ENCODE assay signal across 20 cellular contexts in genomic region chr19:45495178-45495577, GRCh38. TPM values are rescaled to one million over a fixed set of nuclear protein-coding genes. Genes with fewer than 3 reads are reported as not detected.
DNase-seq lines count a peak whose midpoint lies in the region; ATAC-seq, FAIRE-seq and TF ChIP-seq lines count a peak whose summit lies in the region.
"Had no signal": no experiment of that assay in that cellular context is flagged by ENCODE, and none has a peak within 500 bp of the region (broad histone marks: within the 10 kb centered on the region; RNA-seq: fewer than 3 reads in every experiment).

No MANE protein-coding gene starts in this region.

- H3K9me3 ChIP-seq in HepG2 (ENCODE audit: low read length) (no peaks in the 10 kb centered on the region), right lobe of liver (no peaks in the 10 kb centered on the region), body of pancreas (no peaks in the 10 kb centered on the region)
- H3K9me3 ChIP-seq: BLaER1, upper lobe of left lung had no signal

- in situ Hi-C loops in HepG2 (cut with HindIII; ENCODE audit: extremely low pct_ligation_motif_present, low pct_unique_long_range_greater_than_20kb), result no loop called here

- WGBS in HepG2 (ENCODE audit: low lambda C conversion rate), result 64% methylated on average over 5 of the region's 5 CpGs
- WGBS in right lobe of liver (ENCODE audit: insufficient coverage, low coverage, low lambda C conversion rate, missing lambda C conversion rate), result 57% methylated on average over 5 of the region's 5 CpGs
- 67 to 68% methylated on average over 5 of the region's 5 CpGs for WGBS in body of pancreas, 2 donors

- no peaks in the 10 kb centered on the region for H3K79me2 ChIP-seq in HepG2 (ENCODE audit: insufficient read depth, low read length)

- no peaks in the 10 kb centered on the region; a peak in 1 of 5 replicates for H3K27me3 ChIP-seq in HepG2 (ENCODE audit: control insufficient read depth in 1 of 2, insufficient read depth in 2 of 2, low read length in 2 of 2)
- no peaks in the 10 kb centered on the region for H3K27me3 ChIP-seq in right lobe of liver
- H3K27me3 ChIP-seq in body of pancreas, result no peaks in the 10 kb centered on the region
- H3K27me3 ChIP-seq: brain microvascular endothelial cell had no signal

- H3K4me2 ChIP-seq in HepG2 (ENCODE audit: low read depth, low read length), result no peak overlapping the region

- CTCF ChIA-PET in HepG2 (lab: Yijun Ruan, JAX; ENCODE audit: low intra/inter-chr PET ratio, low total read pairs), result no interaction called here
- CTCF ChIA-PET in WTC11 (lab: Charles Lee), result interaction anchor here (0.5 to 9.1 kb wide), 5 partner anchors 10 to 147 kb away, joined by 3 to 145 read pairs (median 20); no protein-coding TSS in a partner anchor

- BruUV-seq in HepG2 (replicated peaks; lab: Mats Ljungman, UMichigan), result no TSS peak

- H2AFZ ChIP-seq in HepG2 (ENCODE audit: low read length), result no peak overlapping the region

- H3K9me3 Mint-ChIP-seq in WTC11 (no peaks in the 10 kb centered on the region), memory B cell (no peaks in the 10 kb centered on the region)
- H3K9me3 Mint-ChIP-seq in stimulated activated naive B cell treated with anti-CD40 and anti-IgM and Interleukin-4, amounts not matched to agents 10 μg/mL and 1 μg/mL and 100 μg/mL, for 72 hours, result peaks cover 0 to 4% of the 10 kb centered on the region in 2 donors

- H3K27ac Mint-ChIP-seq in WTC11, result no peak overlapping the region
- no peak overlapping the region for H3K27ac Mint-ChIP-seq in memory B cell
- no peak overlapping the region for H3K27ac Mint-ChIP-seq in stimulated activated naive B cell treated with anti-CD40 and anti-IgM and Interleukin-4, amounts not matched to agents 10 μg/mL and 1 μg/mL and 100 μg/mL, for 72 hours

- H3K4me1 ChIP-seq in HepG2 (ENCODE audit: insufficient read depth, low read length), result peaks cover 51% of the 10 kb centered on the region
- peaks cover 0 to 24% (median 0%) of the 10 kb centered on the region in 4 donors for H3K4me1 ChIP-seq in right lobe of liver
- H3K4me1 ChIP-seq in body of pancreas, result peaks cover 36% of the 10 kb centered on the region

- H3K4me3 Mint-ChIP-seq in WTC11, result peak overlapping the region; percentile 63; the same call in 1 of the 2 replicates
- H3K4me3 Mint-ChIP-seq in memory B cell, result peak overlapping the region; percentile 92
- peak overlapping the region; percentile 28 to 53 for H3K4me3 Mint-ChIP-seq in stimulated activated naive B cell treated with anti-CD40 and anti-IgM and Interleukin-4, amounts not matched to agents 10 μg/mL and 1 μg/mL and 100 μg/mL, for 72 hours

- DNase-seq in HepG2 (ENCODE audit: low spot score) (no peak), right lobe of liver (no peak), WTC11 (ENCODE audit: low spot score) (no peak), memory B cell (ENCODE audit: low spot score in 2 of 2) (no peak), NCI-H524 (lab: John Stamatoyannopoulos, UW) (no peak), body of pancreas (no peak)
- DNase-seq in stimulated activated naive B cell treated with anti-CD40 and anti-IgM and Interleukin-4, amounts not matched to agents 10 μg/mL and 1 μg/mL and 100 μg/mL, for 72 hours, result no peak
- DNase-seq: activated gamma-delta T cell; brain microvascular endothelial cell; dermis blood vessel endothelial cell; KBM-7; NCI-H2029 treated with DMSO at 0.1 percent for 48 hours; OCI-M1; SHP77 treated with DMSO at 0.1 percent for 48 hours; stimulated activated naive CD4-positive, alpha-beta T cell; T1000 had no signal

- TF ChIP-seq RAD21 in HepG2 (CRISPR knock-in tag; IDR thresholded peaks at IDR 0.05), result no peak

- H3K9ac ChIP-seq in HepG2 (ENCODE audit: insufficient read depth, low read depth, low read length), result no peak overlapping the region
- H3K9ac ChIP-seq: BLaER1 had no signal

- H3K27ac ChIP-seq in HepG2 (ENCODE audit: extremely low read length, insufficient read depth, low read length), result no peak overlapping the region
- no peak overlapping the region for H3K27ac ChIP-seq in right lobe of liver
- H3K27ac ChIP-seq in body of pancreas, result no peak overlapping the region
- H3K27ac ChIP-seq: BLaER1, brain microvascular endothelial cell, upper lobe of left lung had no signal

- H3K36me3 ChIP-seq in HepG2 (replicated peaks in 1 of 2; ENCODE audit: control insufficient read depth in 1 of 2, insufficient read depth in 2 of 2, low read length in 2 of 2), result no peaks in the 10 kb centered on the region
- no peaks in the 10 kb centered on the region for H3K36me3 ChIP-seq in right lobe of liver
- no peaks in the 10 kb centered on the region for H3K36me3 ChIP-seq in body of pancreas (replicated peaks in 1 of 2; ENCODE audit: insufficient read depth in 1 of 2, low read depth in 2 of 2)
- H3K36me3 ChIP-seq: BLaER1, brain microvascular endothelial cell, upper lobe of left lung had no signal

- no peak for TF ChIP-seq POLR2A in HepG2 (IDR thresholded peaks at IDR 0.05; ENCODE audit: insufficient read depth in 1 of 2, low read depth in 2 of 2, low read length in 2 of 2)
- TF ChIP-seq POLR2A in right lobe of liver (IDR thresholded peaks at IDR 0.05), result no peak
- TF ChIP-seq POLR2A in body of pancreas (IDR thresholded peaks at IDR 0.05), result no peak

- ATAC-seq in HepG2, result no peak
- ATAC-seq in right lobe of liver, result no peak
- ATAC-seq in WTC11, result no peak
- no peak for ATAC-seq in memory B cell (ENCODE audit: low read depth)
- ATAC-seq in stimulated activated naive B cell treated with anti-CD40 and anti-IgM and Interleukin-4, amounts not matched to agents 10 μg/mL and 1 μg/mL and 100 μg/mL, for 72 hours (replicated peaks), result no peak
- ATAC-seq in GM21447 (IDR thresholded peaks at IDR 0.05; ENCODE audit: unreplicated experiment), result no peak
- no peak for ATAC-seq in body of pancreas

- H3K4me3 ChIP-seq in HepG2 (replicated peaks in 1 of 3; ENCODE audit: insufficient read depth in 1 of 3, low read depth in 2 of 3, low read length in 3 of 3), result no peak overlapping the region
- no peak overlapping the region for H3K4me3 ChIP-seq in right lobe of liver
- no peak overlapping the region for H3K4me3 ChIP-seq in body of pancreas
- H3K4me3 ChIP-seq: BLaER1, upper lobe of left lung had no signal

- POLR2A ChIA-PET in HepG2 (lab: Yijun Ruan, JAX) (interaction anchor here (1.6 kb wide), 1 partner anchor 71 kb away, joined by 4 read pairs; no protein-coding TSS in a partner anchor), WTC11 (lab: Charles Lee) (no interaction called here)

- peaks cover 3% of the 10 kb centered on the region; the same call in 1 of the 2 replicates for H3K36me3 Mint-ChIP-seq in WTC11
- no peaks in the 10 kb centered on the region for H3K36me3 Mint-ChIP-seq in memory B cell
- H3K36me3 Mint-ChIP-seq in stimulated activated naive B cell treated with anti-CD40 and anti-IgM and Interleukin-4, amounts not matched to agents 10 μg/mL and 1 μg/mL and 100 μg/mL, for 72 hours, result peaks cover 4% of the 10 kb centered on the region in 2 donors

- TF ChIP-seq CTCF in HepG2 (CRISPR knock-in tag; IDR thresholded peaks at IDR 0.05), result no peak
- no peak for TF ChIP-seq CTCF in right lobe of liver (IDR thresholded peaks at IDR 0.05)
- TF ChIP-seq CTCF in WTC11 (IDR thresholded peaks at IDR 0.05), result no peak
- TF ChIP-seq CTCF in body of pancreas (IDR thresholded peaks at IDR 0.05), result no peak

- intact Hi-C loops in HepG2 (cut with micrococcal nuclease; ENCODE audit: unreplicated experiment) (loop anchor here (5.0 kb wide), 1 partner anchor 147 kb away; no protein-coding TSS in a partner anchor), right lobe of liver (cut with DNase I) (no loop called here), body of pancreas (cut with DNase I) (no loop called here)

- peaks cover 36% of the 10 kb centered on the region for H3K27me3 Mint-ChIP-seq in WTC11 (ENCODE audit: low read depth)
- H3K27me3 Mint-ChIP-seq in memory B cell, result peaks cover 6% of the 10 kb centered on the region
- peaks cover 36 to 42% of the 10 kb centered on the region in 2 donors for H3K27me3 Mint-ChIP-seq in stimulated activated naive B cell treated with anti-CD40 and anti-IgM and Interleukin-4, amounts not matched to agents 10 μg/mL and 1 μg/mL and 100 μg/mL, for 72 hours

- no peak for FAIRE-seq in HepG2 (lab: Jason Lieb, UNC)
- FAIRE-seq: H1 had no signal

- no peak for TF ChIP-seq EP300 in HepG2 (IDR thresholded peaks at IDR 0.05; ENCODE audit: low read depth in 2 of 2, low read length in 2 of 2)
- no peak for TF ChIP-seq EP300 in HepG2 (CRISPR knock-in tag; IDR thresholded peaks at IDR 0.05; ENCODE audit: borderline replicate concordance)

- no peaks in the 10 kb centered on the region for H4K20me1 ChIP-seq in HepG2 (ENCODE audit: insufficient read depth, low read length)

- H3K4me1 Mint-ChIP-seq in WTC11, result peaks cover 35% of the 10 kb centered on the region
- peaks cover 31% of the 10 kb centered on the region for H3K4me1 Mint-ChIP-seq in memory B cell
- H3K4me1 Mint-ChIP-seq in stimulated activated naive B cell treated with anti-CD40 and anti-IgM and Interleukin-4, amounts not matched to agents 10 μg/mL and 1 μg/mL and 100 μg/mL, for 72 hours, result peaks cover 29 to 57% of the 10 kb centered on the region in 2 donors

RNA-seq across cellular contexts. Expression of gene RTN2, which starts 1.7 kb away (rescaled TPM):
- total RNA-seq in HepG2 (2016; rRNA removed; fragmentation: Illumina TruSeq; extraction: Trizol) (2.1 and 2.9 TPM in 2 replicates), right lobe of liver (1 to 10 TPM; 1.5 to 7.2 (median 2.9) TPM), WTC11 (2021) (25.1 to 27.8 TPM (median 27.4 TPM) in 3 replicates), body of pancreas (1 to 10 TPM; 2.9 to 5.6 TPM)
- 5.1 and 6.2 TPM in 2 replicates for total RNA-seq in HepG2 (2016; cell fraction: cytosol; rRNA removed; fragmentation: Illumina TruSeq; extraction: Trizol; ENCODE audit: low read depth)
- 2.0 and 3.5 TPM in 2 replicates for total RNA-seq in HepG2 (2016; cell fraction: insoluble cytoplasmic fraction; rRNA removed; fragmentation: Illumina TruSeq; extraction: Trizol)
- 6.2 and 8.3 TPM in 2 replicates for total RNA-seq in HepG2 (2016; cell fraction: membrane; rRNA removed; fragmentation: Illumina TruSeq; extraction: Trizol)
- total RNA-seq in HepG2 (2016; cell fraction: nucleus; rRNA removed; fragmentation: Illumina TruSeq; extraction: Trizol), result 2.3 and 2.8 TPM in 2 replicates
- polyA plus RNA-seq in HepG2 (2011; rRNA removed), result 17.1 and 18.0 TPM in 2 replicates
- polyA plus RNA-seq in HepG2 (2011; cell fraction: cytosol; rRNA removed), result 13.2 and 17.0 TPM in 2 replicates
- 12.6 and 14.7 TPM in 2 replicates for polyA plus RNA-seq in HepG2 (2011; cell fraction: nucleus; rRNA removed)
- 11.2 and 15.2 TPM in 2 replicates for polyA plus RNA-seq in HepG2 (2012)
- 8.6 and 9.5 TPM in 2 replicates for polyA plus RNA-seq in HepG2 (2016; cell fraction: cytosol; fragmentation: Illumina TruSeq; extraction: Trizol; ENCODE audit: low read depth)
- polyA plus RNA-seq in HepG2 (2016; cell fraction: insoluble cytoplasmic fraction; fragmentation: Illumina TruSeq; extraction: Trizol; ENCODE audit: low read depth), result 3.9 and 4.7 TPM in 2 replicates
- 9.5 and 9.7 TPM in 2 replicates for polyA plus RNA-seq in HepG2 (2016; cell fraction: membrane; fragmentation: Illumina TruSeq; extraction: Trizol; ENCODE audit: low read depth)
- 11.0 and 11.5 TPM in 2 replicates for polyA plus RNA-seq in HepG2 (2016; cell fraction: nucleus; fragmentation: Illumina TruSeq; extraction: Trizol; ENCODE audit: insufficient read depth, low read depth)
- polyA minus RNA-seq in HepG2 (2011; rRNA and poly(A)+ RNA removed; ENCODE audit: low replicate concordance), result 6.0 and 30.0 TPM in 2 replicates
- 7.6 and 8.3 TPM in 2 replicates for polyA minus RNA-seq in HepG2 (2011; cell fraction: cytosol; rRNA and poly(A)+ RNA removed)
- 7.1 and 7.6 TPM in 2 replicates for polyA minus RNA-seq in HepG2 (2011; cell fraction: nucleus; rRNA and poly(A)+ RNA removed)

RNA-seq across cellular contexts. Expression of gene PPM1N, which starts 3.1 kb away (rescaled TPM):
- 0.31 and 0.67 TPM in 2 replicates for total RNA-seq in HepG2 (2016; rRNA removed; fragmentation: Illumina TruSeq; extraction: Trizol)
- 0.53 and 0.71 TPM in 2 replicates for total RNA-seq in HepG2 (2016; cell fraction: cytosol; rRNA removed; fragmentation: Illumina TruSeq; extraction: Trizol; ENCODE audit: low read depth)
- total RNA-seq in HepG2 (2016; cell fraction: insoluble cytoplasmic fraction; rRNA removed; fragmentation: Illumina TruSeq; extraction: Trizol), result 0.48 and 0.91 TPM in 2 replicates
- 0.72 and 1.2 TPM in 2 replicates for total RNA-seq in HepG2 (2016; cell fraction: membrane; rRNA removed; fragmentation: Illumina TruSeq; extraction: Trizol)
- not detected in 2 replicates for total RNA-seq in HepG2 (2016; cell fraction: nucleus; rRNA removed; fragmentation: Illumina TruSeq; extraction: Trizol)
- 1.3 and 1.8 TPM in 2 replicates for polyA plus RNA-seq in HepG2 (2011; rRNA removed)
- polyA plus RNA-seq in HepG2 (2011; cell fraction: cytosol; rRNA removed), result 2.6 TPM in 2 replicates
- 1.1 and 2.1 TPM in 2 replicates for polyA plus RNA-seq in HepG2 (2011; cell fraction: nucleus; rRNA removed)
- 1.4 and 1.9 TPM in 2 replicates for polyA plus RNA-seq in HepG2 (2012)
- polyA plus RNA-seq in HepG2 (2016; cell fraction: cytosol; fragmentation: Illumina TruSeq; extraction: Trizol; ENCODE audit: low read depth), result 0.86 and 1.5 TPM in 2 replicates
- 0.76 TPM in 1 of 2 replicates, not detected in the other for polyA plus RNA-seq in HepG2 (2016; cell fraction: insoluble cytoplasmic fraction; fragmentation: Illumina TruSeq; extraction: Trizol; ENCODE audit: low read depth)
- 0.77 and 1.1 TPM in 2 replicates for polyA plus RNA-seq in HepG2 (2016; cell fraction: membrane; fragmentation: Illumina TruSeq; extraction: Trizol; ENCODE audit: low read depth)
- 1.2 TPM in 1 of 2 replicates, not detected in the other for polyA plus RNA-seq in HepG2 (2016; cell fraction: nucleus; fragmentation: Illumina TruSeq; extraction: Trizol; ENCODE audit: insufficient read depth, low read depth)
- polyA minus RNA-seq in HepG2 (2011; rRNA and poly(A)+ RNA removed; ENCODE audit: low replicate concordance), result 0.23 TPM in 1 of 2 replicates, not detected in the other
- polyA minus RNA-seq in HepG2 (2011; cell fraction: cytosol; rRNA and poly(A)+ RNA removed), result not detected in 2 replicates
- polyA minus RNA-seq in HepG2 (2011; cell fraction: nucleus; rRNA and poly(A)+ RNA removed), result 0.50 TPM in 1 of 2 replicates, not detected in the other
- 1 to 10 TPM in 2 of 6 experiments, under 1 TPM in 3, not detected in 1; 0.32 to 2.0 (median 0.51) TPM for total RNA-seq in right lobe of liver
- total RNA-seq in WTC11 (2021), result 10.3 to 15.1 TPM (median 14.2 TPM) in 3 replicates
- total RNA-seq in body of pancreas, result not detected

RNA-seq across cellular contexts. Expression of gene VASP, which starts 12.1 kb away (rescaled TPM):
- total RNA-seq in HepG2 (2016; rRNA removed; fragmentation: Illumina TruSeq; extraction: Trizol) (64.6 and 67.1 TPM in 2 replicates), right lobe of liver (10 to 100 TPM; 19.4 to 64.1 (median 30.6) TPM), WTC11 (2021) (143 to 146 TPM (median 144 TPM) in 3 replicates), body of pancreas (10 to 100 TPM; 27.0 to 29.7 TPM)
- 22.8 and 24.0 TPM in 2 replicates for total RNA-seq in HepG2 (2016; cell fraction: cytosol; rRNA removed; fragmentation: Illumina TruSeq; extraction: Trizol; ENCODE audit: low read depth)
- total RNA-seq in HepG2 (2016; cell fraction: insoluble cytoplasmic fraction; rRNA removed; fragmentation: Illumina TruSeq; extraction: Trizol), result 60.7 and 68.5 TPM in 2 replicates
- 55.3 and 59.3 TPM in 2 replicates for total RNA-seq in HepG2 (2016; cell fraction: membrane; rRNA removed; fragmentation: Illumina TruSeq; extraction: Trizol)
- total RNA-seq in HepG2 (2016; cell fraction: nucleus; rRNA removed; fragmentation: Illumina TruSeq; extraction: Trizol), result 38.8 and 40.6 TPM in 2 replicates
- polyA plus RNA-seq in HepG2 (2011; rRNA removed), result 41.8 and 49.1 TPM in 2 replicates
- 29.9 and 46.4 TPM in 2 replicates for polyA plus RNA-seq in HepG2 (2011; cell fraction: cytosol; rRNA removed)
- 78.2 and 83.1 TPM in 2 replicates for polyA plus RNA-seq in HepG2 (2011; cell fraction: nucleus; rRNA removed)
- polyA plus RNA-seq in HepG2 (2012), result 30.9 and 35.9 TPM in 2 replicates
- 20.6 and 22.3 TPM in 2 replicates for polyA plus RNA-seq in HepG2 (2016; cell fraction: cytosol; fragmentation: Illumina TruSeq; extraction: Trizol; ENCODE audit: low read depth)
- 75.4 and 76.4 TPM in 2 replicates for polyA plus RNA-seq in HepG2 (2016; cell fraction: insoluble cytoplasmic fraction; fragmentation: Illumina TruSeq; extraction: Trizol; ENCODE audit: low read depth)
- 40.8 and 44.1 TPM in 2 replicates for polyA plus RNA-seq in HepG2 (2016; cell fraction: membrane; fragmentation: Illumina TruSeq; extraction: Trizol; ENCODE audit: low read depth)
- 70.9 and 74.4 TPM in 2 replicates for polyA plus RNA-seq in HepG2 (2016; cell fraction: nucleus; fragmentation: Illumina TruSeq; extraction: Trizol; ENCODE audit: insufficient read depth, low read depth)
- 38.0 and 110 TPM in 2 replicates for polyA minus RNA-seq in HepG2 (2011; rRNA and poly(A)+ RNA removed; ENCODE audit: low replicate concordance)
- 36.7 and 47.2 TPM in 2 replicates for polyA minus RNA-seq in HepG2 (2011; cell fraction: cytosol; rRNA and poly(A)+ RNA removed)
- 31.7 and 50.2 TPM in 2 replicates for polyA minus RNA-seq in HepG2 (2011; cell fraction: nucleus; rRNA and poly(A)+ RNA removed)

RNA-seq across cellular contexts. Expression of gene FOSB, which starts 27.4 kb away (rescaled TPM):
- 0.21 and 6.0 TPM in 2 replicates for total RNA-seq in HepG2 (2016; rRNA removed; fragmentation: Illumina TruSeq; extraction: Trizol)
- 0.79 and 0.91 TPM in 2 replicates for total RNA-seq in HepG2 (2016; cell fraction: cytosol; rRNA removed; fragmentation: Illumina TruSeq; extraction: Trizol; ENCODE audit: low read depth)
- total RNA-seq in HepG2 (2016; cell fraction: insoluble cytoplasmic fraction; rRNA removed; fragmentation: Illumina TruSeq; extraction: Trizol), result 0.37 and 5.7 TPM in 2 replicates
- total RNA-seq in HepG2 (2016; cell fraction: membrane; rRNA removed; fragmentation: Illumina TruSeq; extraction: Trizol), result 0.93 and 1.2 TPM in 2 replicates
- 17.8 and 18.2 TPM in 2 replicates for total RNA-seq in HepG2 (2016; cell fraction: nucleus; rRNA removed; fragmentation: Illumina TruSeq; extraction: Trizol)
- polyA plus RNA-seq in HepG2 (2011; rRNA removed), result 2.8 TPM in 2 replicates
- polyA plus RNA-seq in HepG2 (2011; cell fraction: cytosol; rRNA removed), result 0.67 and 0.69 TPM in 2 replicates
- 23.1 and 35.9 TPM in 2 replicates for polyA plus RNA-seq in HepG2 (2011; cell fraction: nucleus; rRNA removed)
- 0.51 and 1.1 TPM in 2 replicates for polyA plus RNA-seq in HepG2 (2012)
- not detected in 2 replicates for polyA plus RNA-seq in HepG2 (2016; cell fraction: cytosol; fragmentation: Illumina TruSeq; extraction: Trizol; ENCODE audit: low read depth)
- polyA plus RNA-seq in HepG2 (2016; cell fraction: insoluble cytoplasmic fraction; fragmentation: Illumina TruSeq; extraction: Trizol; ENCODE audit: low read depth), result 0.35 and 0.74 TPM in 2 replicates
- polyA plus RNA-seq in HepG2 (2016; cell fraction: membrane; fragmentation: Illumina TruSeq; extraction: Trizol; ENCODE audit: low read depth), result 0.17 and 0.41 TPM in 2 replicates
- 17.9 and 36.0 TPM in 2 replicates for polyA plus RNA-seq in HepG2 (2016; cell fraction: nucleus; fragmentation: Illumina TruSeq; extraction: Trizol; ENCODE audit: insufficient read depth, low read depth)
- 16.2 and 24.3 TPM in 2 replicates for polyA minus RNA-seq in HepG2 (2011; rRNA and poly(A)+ RNA removed; ENCODE audit: low replicate concordance)
- 1.5 and 2.2 TPM in 2 replicates for polyA minus RNA-seq in HepG2 (2011; cell fraction: cytosol; rRNA and poly(A)+ RNA removed)
- 32.3 and 48.2 TPM in 2 replicates for polyA minus RNA-seq in HepG2 (2011; cell fraction: nucleus; rRNA and poly(A)+ RNA removed)
- total RNA-seq in right lobe of liver, result 1 to 10 TPM in 1 of 6 experiments, under 1 TPM in 5; 0.19 to 1.2 (median 0.44) TPM
- total RNA-seq in WTC11 (2021), result 2.3 to 7.2 TPM (median 5.4 TPM) in 3 replicates
- 10 to 100 TPM in 1 of 2 donors, 1 to 10 TPM in 1; 4.2 to 84.7 TPM for total RNA-seq in body of pancreas

Comparison
In these comparisons a context has a peak if more than half of its experiments do, and no peak if none do; other contexts are left out.
1. H3K4me3 Mint-ChIP-seq: peak in every context shown above with its lines; median percentile 92 in memory B cell; 63 in WTC11; 40 in stimulated activated naive B cell treated with anti-CD40 and anti-IgM and Interleukin-4, amounts not matched to agents 10 μg/mL and 1 μg/mL and 100 μg/mL, for 72 hours.